9 cellular contexts compared by ENCODE assay signal in the genomic region with DNA sequence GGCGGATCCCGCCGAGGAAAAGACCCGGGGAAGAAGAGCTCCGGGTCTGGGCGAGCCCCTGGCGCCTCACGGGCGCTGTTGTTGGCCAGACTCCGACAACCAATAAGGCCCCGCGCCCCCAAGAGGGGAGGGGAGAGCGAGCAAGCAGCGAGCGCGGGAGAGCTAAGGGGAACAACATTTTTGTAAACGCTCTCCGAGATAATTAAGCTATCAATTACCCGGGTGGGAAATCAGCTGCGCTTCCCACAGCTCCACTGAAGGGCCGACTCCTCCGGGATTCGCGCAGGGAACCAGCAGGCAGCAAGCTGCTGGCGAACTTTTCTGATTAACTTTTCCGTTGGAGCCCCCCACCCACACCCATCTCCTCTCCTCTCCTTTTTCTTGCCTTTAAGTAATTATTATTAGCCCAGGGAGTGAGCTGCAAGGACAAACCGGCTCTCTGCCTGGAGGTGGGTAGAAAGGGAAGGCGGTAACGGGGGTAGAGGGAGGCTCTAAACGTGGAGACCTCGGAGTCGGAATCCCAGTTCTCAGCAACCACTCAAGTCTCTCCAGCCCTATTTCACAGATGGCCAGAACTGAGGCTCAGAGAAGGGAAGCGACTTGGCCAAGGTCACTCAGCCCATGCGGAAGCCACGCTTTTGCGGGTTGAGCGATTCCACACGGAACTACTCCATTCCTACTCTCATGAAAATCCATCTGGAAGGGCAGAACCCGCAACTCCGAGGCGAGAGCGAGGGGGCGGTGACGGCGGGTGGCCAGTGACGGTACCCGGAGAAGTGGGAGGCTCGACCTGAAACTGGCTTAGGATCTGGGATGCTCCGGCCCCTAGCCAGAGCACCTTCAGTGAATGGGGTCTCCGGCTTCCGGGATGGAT. TPM values are rescaled to one million over a fixed set of nuclear protein-coding genes. Genes with fewer than 3 reads are reported as not detected.
DNase-seq lines count a peak whose midpoint lies in the region; ATAC-seq, FAIRE-seq and TF ChIP-seq lines count a peak whose summit lies in the region.
"Had no signal": no experiment of that assay in that cellular context is flagged by ENCODE, and none has a peak within 500 bp of the region (broad histone marks: within the 10 kb centered on the region; RNA-seq: fewer than 3 reads in every experiment).

No MANE protein-coding gene starts in this region.

- H3K4me3 ChIP-seq in prostate gland = peak overlapping the region; percentile 54 to 67

- no peak overlapping the region for H3K4me3 Mint-ChIP-seq in activated T-helper 2 cell treated with anti-CD3 and anti-CD28 coated beads, Interferon-gamma antibody, Interleukin-2, Interleukin-4, amounts not matched to agents 10 μg/mL and 5 μg/mL and 100 μg/mL, durations not matched to agents 14 hours and 24 hours and 36 hours (ENCODE audit: low read depth)
- no peak overlapping the region for H3K4me3 Mint-ChIP-seq in T-helper 17 cell

- H3K4me1 Mint-ChIP-seq in activated T-helper 2 cell treated with anti-CD3 and anti-CD28 coated beads, Interferon-gamma antibody, Interleukin-2, Interleukin-4, amounts not matched to agents 10 μg/mL and 5 μg/mL and 100 μg/mL, durations not matched to agents 14 hours and 24 hours and 36 hours (ENCODE audit: low read depth) = no peaks in the 10 kb centered on the region
- no peaks in the 10 kb centered on the region for H3K4me1 Mint-ChIP-seq in T-helper 17 cell

- H3K9me3 ChIP-seq in prostate gland = no peaks in the 10 kb centered on the region
- H3K9me3 ChIP-seq in T-helper 17 cell (ENCODE audit: control insufficient read depth, low read length, poor library complexity, severe bottlenecking) = no peaks in the 10 kb centered on the region

- H3K4me1 ChIP-seq in prostate gland (replicated peaks) = no peaks in the 10 kb centered on the region

- no peaks in the 10 kb centered on the region for H3K36me3 ChIP-seq in prostate gland

- no peak for FAIRE-seq in frontal cortex (lab: Jason Lieb, UNC)
- FAIRE-seq: colon had no signal

- no peak overlapping the region for H3K27ac Mint-ChIP-seq in activated T-helper 2 cell treated with anti-CD3 and anti-CD28 coated beads, Interferon-gamma antibody, Interleukin-2, Interleukin-4, amounts not matched to agents 10 μg/mL and 5 μg/mL and 100 μg/mL, durations not matched to agents 14 hours and 24 hours and 36 hours
- no peak overlapping the region for H3K27ac Mint-ChIP-seq in T-helper 17 cell

- H3K27me3 ChIP-seq in prostate gland (replicated peaks; ENCODE audit: insufficient read depth) = no peaks in the 10 kb centered on the region

- H3K27me3 Mint-ChIP-seq in activated T-helper 2 cell treated with anti-CD3 and anti-CD28 coated beads, Interferon-gamma antibody, Interleukin-2, Interleukin-4, amounts not matched to agents 10 μg/mL and 5 μg/mL and 100 μg/mL, durations not matched to agents 14 hours and 24 hours and 36 hours (ENCODE audit: low read depth) = peaks cover 34% of the 10 kb centered on the region
- peaks cover 7% of the 10 kb centered on the region for H3K27me3 Mint-ChIP-seq in T-helper 17 cell

- TF ChIP-seq POLR2A in prostate gland (IDR thresholded peaks at IDR 0.05) = no peak

- 1% methylated on average over 49 of the region's 51 CpGs for WGBS in prostate gland

- intact Hi-C loops in prostate gland (cut with DNase I) = loop anchor here (10.0 kb wide), 1 partner anchor 169 kb away; no protein-coding TSS in a partner anchor
- intact Hi-C loops in activated T-helper 2 cell treated with anti-CD3 and anti-CD28 coated beads, Interferon-gamma antibody, Interleukin-2, Interleukin-4, amounts not matched to agents 10 μg/mL and 5 μg/mL and 100 μg/mL, durations not matched to agents 14 hours and 24 hours and 36 hours (cut with micrococcal nuclease) = no loop called here

- ATAC-seq in T-helper 17 cell = no peak

- peak overlapping the region; percentile 56 to 77 for H3K27ac ChIP-seq in prostate gland

- DNase-seq in ELF-1 (ENCODE audit: low read depth, low spot score) (peak; percentile 52), NCI-H2107 treated with DMSO at 0.1 percent for 48 hours (lab: John Stamatoyannopoulos, UW; ENCODE audit: unreplicated experiment) (peak; percentile 69), frontal cortex (ENCODE audit: low spot score in 2 of 2) (peak; percentile 42), prostate gland (ENCODE audit: low spot score) (peak; percentile 39), NCI-H226 (no peak), T-helper 17 cell (no peak), NCI-H510A (lab: John Stamatoyannopoulos, UW) (no peak)
- DNase-seq in activated T-helper 2 cell treated with anti-CD3 and anti-CD28 coated beads, Interferon-gamma antibody, Interleukin-2, Interleukin-4, amounts not matched to agents 10 μg/mL and 5 μg/mL and 100 μg/mL, durations not matched to agents 14 hours and 24 hours and 36 hours (ENCODE audit: low spot score) = no peak

- H3K36me3 Mint-ChIP-seq in activated T-helper 2 cell treated with anti-CD3 and anti-CD28 coated beads, Interferon-gamma antibody, Interleukin-2, Interleukin-4, amounts not matched to agents 10 μg/mL and 5 μg/mL and 100 μg/mL, durations not matched to agents 14 hours and 24 hours and 36 hours (ENCODE audit: low read depth) = peaks cover 2% of the 10 kb centered on the region
- H3K36me3 Mint-ChIP-seq in T-helper 17 cell (ENCODE audit: low read depth) = peaks cover 2% of the 10 kb centered on the region

- TF ChIP-seq CTCF in prostate gland (IDR thresholded peaks at IDR 0.05) = peak in 1 of 4 experiments; percentile 26

- no peaks in the 10 kb centered on the region for H3K9me3 Mint-ChIP-seq in activated T-helper 2 cell treated with anti-CD3 and anti-CD28 coated beads, Interferon-gamma antibody, Interleukin-2, Interleukin-4, amounts not matched to agents 10 μg/mL and 5 μg/mL and 100 μg/mL, durations not matched to agents 14 hours and 24 hours and 36 hours

RNA-seq across cellular contexts. Expression of gene ASTN2, which starts 1.3 kb away (rescaled TPM):
- total RNA-seq in frontal cortex (23.2 TPM), prostate gland (100 to 1,000 TPM; 113 to 153 TPM), T-helper 17 cell (1 to 10 TPM; 3.7 to 4.8 TPM)
- 2.7 and 4.0 TPM in 2 replicates for total RNA-seq in activated T-helper 2 cell treated with anti-CD3 and anti-CD28 coated beads, Interferon-gamma antibody, Interleukin-2, Interleukin-4, amounts not matched to agents 10 μg/mL and 5 μg/mL and 100 μg/mL, durations not matched to agents 14 hours and 24 hours and 36 hours

Comparison
In these comparisons a context has a peak if more than half of its experiments do, and no peak if none do; other contexts are left out.
1. DNase-seq: peak in ELF-1 (single experiment), NCI-H2107 treated with DMSO at 0.1 percent for 48 hours (single experiment), frontal cortex (2 of 2) and prostate gland (single experiment); none in NCI-H226 (single experiment), activated T-helper 2 cell treated with anti-CD3 and anti-CD28 coated beads, Interferon-gamma antibody, Interleukin-2, Interleukin-4, amounts not matched to agents 10 μg/mL and 5 μg/mL and 100 μg/mL, durations not matched to agents 14 hours and 24 hours and 36 hours (single experiment), T-helper 17 cell (0 of 3) and NCI-H510A (single experiment).